26 cellular contexts compared by ENCODE assay signal in genomic region chr11:122076721-122077120, GRCh38. TPM values are rescaled to one million over a fixed set of nuclear protein-coding genes. Genes with fewer than 3 reads are reported as not detected.
"Had no signal": no experiment of that assay in that cellular context is flagged by ENCODE, and none has a peak within 500 bp of the region (broad histone marks: within the 10 kb centered on the region; RNA-seq: fewer than 3 reads in every experiment).

No MANE protein-coding gene starts in this region.

- ATAC-seq: activated CD8-positive, alpha-beta memory T cell treated with anti-CD3 and anti-CD28 coated beads, Interleukin-2, amount 10 ng/mL, durations not matched to agents 7 days and 5 days; T-helper 17 cell had no signal

- DNase-seq: activated B cell treated with CpG ODN at 0.5 μM for 24 hours; activated CD4-positive, alpha-beta T cell treated with anti-CD3 and anti-CD28 coated beads for 1 hour; activated CD4-positive, alpha-beta T cell treated with anti-CD3 and anti-CD28 coated beads, Interleukin-2, amount 10 ng/mL, durations not matched to agents 24 days and 14 days; activated CD4-positive, alpha-beta T cell treated with anti-CD3 and anti-CD28 coated beads, Interleukin-2, amount 50 U/mL, for 48 hours; activated CD8-positive, alpha-beta memory T cell treated with anti-CD3 and anti-CD28 coated beads, Interleukin-2, amount 10 ng/mL, durations not matched to agents 7 days and 5 days; activated effector memory CD4-positive, alpha-beta T cell treated with Interleukin-2 at 50 U/mL for 16 hours; activated naive CD4-positive, alpha-beta T cell; activated T-cell treated with anti-CD3 and anti-CD28 coated beads, Interleukin-2, amount 50 U/mL, for 24 hours; aorta; central memory CD4-positive, alpha-beta T cell; Karpas-422; MM.1S; NCI-H1105 treated with DMSO at 0.1 percent for 48 hours; NCI-H1436 treated with DMSO at 0.1 percent for 48 hours; NCI-H187; NCI-H2081 treated with DMSO at 0.1 percent for 48 hours; NCI-H226; NCI-H526 treated with DMSO at 0.1 percent for 48 hours; NCI-H82; SIG-M5; T-helper 17 cell; T-helper 9 cell had no signal

RNA-seq across cellular contexts. Expression of gene BLID, which starts 39.3 kb away (rescaled TPM):
- total RNA-seq: activated B cell treated with CpG ODN at 0.5 μM for 24 hours; activated CD4-positive, alpha-beta T cell treated with anti-CD3 and anti-CD28 coated beads, Interleukin-2, amount 10 ng/mL, durations not matched to agents 24 days and 14 days; activated CD8-positive, alpha-beta memory T cell treated with anti-CD3 and anti-CD28 coated beads, Interleukin-2, amount 10 ng/mL, durations not matched to agents 7 days and 5 days; activated T-helper 1 cell treated with anti-CD3 and anti-CD28 coated beads, Interleukin-12 subunit alpha, Interleukin-12 subunit beta, Interleukin-2, Interleukin-4 antibody, amounts not matched to agents 30 ng/mL and 10 ng/mL and 1 ng/mL, durations not matched to agents 14 hours and 24 hours and 36 hours; bronchial epithelial cell; NCI-H460; OCI-LY7; T-helper 17 cell had no signal
